In genomic region chr7:42856605-42856987, GRCh38 we compare ENCODE assay signal across 1 cellular context.
TF ChIP-seq lines count a peak whose summit lies in the region.

No MANE protein-coding gene starts in this region.

TF ChIP-seq in GM23338, 12 proteins besides CTCF, POLR2A, EP300 and RAD21 (continued from another document):
- no peak for TF ChIP-seq REST (IDR thresholded peaks at IDR 0.05; ENCODE audit: unreplicated experiment)
- no peak for TF ChIP-seq ETS1 (IDR thresholded peaks at IDR 0.05)
- no peak for TF ChIP-seq JUNB (IDR thresholded peaks at IDR 0.05; ENCODE audit: unreplicated experiment)
- no peak for TF ChIP-seq ZNF114 (CRISPR knock-in tag; IDR thresholded peaks at IDR 0.05)
TF ChIP-seq in GM23338: peak in this region for 0.
